ENCODE assay signal across 10 cellular contexts in genomic region chr2:15948704-15948957, GRCh38. TPM values are rescaled to one million over a fixed set of nuclear protein-coding genes. Genes with fewer than 3 reads are reported as not detected.
"Had no signal": no experiment of that assay in that cellular context is flagged by ENCODE, and none has a peak within 500 bp of the region (broad histone marks: within the 10 kb centered on the region; RNA-seq: fewer than 3 reads in every experiment).

No MANE protein-coding gene starts in this region.

- H3K4me3 Mint-ChIP-seq: HFFc6, IgD-negative memory B cell had no signal

- H3K9ac ChIP-seq: GM23248, KMS-11 had no signal

- H3K4me3 ChIP-seq: GM23248, HAP-1 had no signal

- ATAC-seq: HCT116, HepG2 had no signal

- DNase-seq: GM23248, HFFc6, KBM-7 had no signal

- H3K36me3 Mint-ChIP-seq: IgD-negative memory B cell had no signal

- H3K27ac ChIP-seq: GM23248, HL-60, KMS-11 had no signal

- H3K27ac Mint-ChIP-seq: HFFc6, IgD-negative memory B cell had no signal

- H3K4me2 ChIP-seq: KMS-11 had no signal

- H3K9me3 ChIP-seq: HAP-1 had no signal

- H2AFZ ChIP-seq: GM23248 had no signal

RNA-seq across cellular contexts. Expression of gene MYCN, which starts 8.3 kb away (rescaled TPM):
- total RNA-seq: GM23248, HepG2, HFFc6, HT1080 had no signal
